ENCODE assay signal across 1 cellular context in genomic region chr7:44242091-44242490, GRCh38.
TF ChIP-seq lines count a peak whose summit lies in the region.

No MANE protein-coding gene starts in this region.

TF ChIP-seq in H1, 55 proteins besides CTCF, POLR2A, EP300 and RAD21:
- TF ChIP-seq CHD7 (IDR thresholded peaks at IDR 0.05; ENCODE audit: insufficient replicate concordance, low read length) = no peak
- TF ChIP-seq NRF1 (IDR thresholded peaks at IDR 0.05; ENCODE audit: low read depth, low read length) = no peak
- no peak for TF ChIP-seq SAP30 (IDR thresholded peaks at IDR 0.05; ENCODE audit: insufficient read depth, insufficient replicate concordance, low read length)
- no peak for TF ChIP-seq JUN (IDR thresholded peaks at IDR 0.05; ENCODE audit: low read depth, low read length)
- no peak for TF ChIP-seq SIRT6 (IDR thresholded peaks at IDR 0.05; ENCODE audit: low read length)
- TF ChIP-seq SUZ12 (IDR thresholded peaks at IDR 0.05; ENCODE audit: low read length) = no peak
